9 cellular contexts compared by ENCODE assay signal in genomic region chr1:198623920-198624647, GRCh38. TPM values are rescaled to one million over a fixed set of nuclear protein-coding genes. Genes with fewer than 3 reads are reported as not detected.
DNase-seq lines count a peak whose midpoint lies in the region; ATAC-seq, FAIRE-seq and TF ChIP-seq lines count a peak whose summit lies in the region.
"Had no signal": no experiment of that assay in that cellular context is flagged by ENCODE, and none has a peak within 500 bp of the region (broad histone marks: within the 10 kb centered on the region; RNA-seq: fewer than 3 reads in every experiment).

No MANE protein-coding gene starts in this region.

- CTCF ChIA-PET in RWPE1 (lab: Yijun Ruan, JAX) = no interaction called here

- peaks cover 100% of the 10 kb centered on the region for H3K4me1 ChIP-seq in DOHH2 (ENCODE audit: control insufficient read depth, low read length)

- H4K20me1 ChIP-seq in DOHH2 (ENCODE audit: control insufficient read depth, insufficient read depth, low read depth, low read length) = no peaks in the 10 kb centered on the region

- H3K27me3 ChIP-seq in DOHH2 (ENCODE audit: control insufficient read depth, low read length) = no peaks in the 10 kb centered on the region

- no peaks in the 10 kb centered on the region for H3K9me3 ChIP-seq in DOHH2 (ENCODE audit: control insufficient read depth, insufficient read depth, low read length)

- POLR2A ChIA-PET in RWPE1 (lab: Yijun Ruan, JAX; ENCODE audit: low non-redundant PET) = no interaction called here

- intact Hi-C loops in posterior vena cava (cut with DNase I) = no loop called here

- peaks cover 65% of the 10 kb centered on the region for H3F3A ChIP-seq in DOHH2 (ENCODE audit: control insufficient read depth, insufficient read depth)

- peak overlapping the region; percentile 72 for H3K4me3 ChIP-seq in DOHH2 (ENCODE audit: low read length)

- no peak for TF ChIP-seq POLR2A in GM12892 (IDR thresholded peaks at IDR 0.05; ENCODE audit: low read depth, low read length)

- peak overlapping the region; percentile 100 for H3K27ac ChIP-seq in DOHH2 (ENCODE audit: low read depth, low read length)
- H3K27ac ChIP-seq in RWPE1 = no peak overlapping the region

- no peaks in the 10 kb centered on the region for H3K9me2 ChIP-seq in DOHH2 (replicated peaks; ENCODE audit: control insufficient read depth, low read length)

- H3K79me2 ChIP-seq in DOHH2 (ENCODE audit: control insufficient read depth, low read length) = peaks cover 27% of the 10 kb centered on the region

- H3K4me2 ChIP-seq in DOHH2 (ENCODE audit: low read length) = peak overlapping the region; percentile 96

- ATAC-seq in GM21723 (IDR thresholded peaks at IDR 0.05; ENCODE audit: unreplicated experiment) (peak; percentile 25), SK-N-SH treated with all-trans-retinoic acid at 6 μM for 48 hours (peak; percentile 79)

- DNase-seq in hepatic stellate cell (ENCODE audit: low spot score) = peak; percentile 19
- DNase-seq in posterior vena cava (ENCODE audit: low spot score) = no peak
- DNase-seq in GM12892 (ENCODE audit: insufficient read length) = no peak
- DNase-seq in NCI-H1105 treated with DMSO at 0.1 percent for 48 hours (lab: John Stamatoyannopoulos, UW) = no peak
- no peak for DNase-seq in RWPE1 (ENCODE audit: low spot score)
- DNase-seq: endodermal cell had no signal

- H3K36me3 ChIP-seq in DOHH2 (ENCODE audit: control insufficient read depth, low read length) = peaks cover 6% of the 10 kb centered on the region; the same call in 1 of the 2 replicates

- FAIRE-seq in GM12892 (lab: Jason Lieb, UNC) = no peak

- no peak for TF ChIP-seq CTCF in DOHH2 (IDR thresholded peaks at IDR 0.05; ENCODE audit: low read depth, low read length, poor library complexity, severe bottlenecking)
- TF ChIP-seq CTCF in RWPE1 (conservative IDR thresholded peaks at IDR 0.05; ENCODE audit: low read depth) = no peak

TF ChIP-seq in SK-N-SH treated with all-trans-retinoic acid at 6 μM for 48 hours, 23 proteins besides CTCF, POLR2A, EP300 and RAD21:
- TF ChIP-seq TOX (CRISPR knock-in tag; IDR thresholded peaks at IDR 0.05; ENCODE audit: borderline replicate concordance) (no peak), ZNF8 (CRISPR knock-in tag; IDR thresholded peaks at IDR 0.05) (no peak), ESRRG (CRISPR knock-in tag; IDR thresholded peaks at IDR 0.05) (no peak), ZNF70 (CRISPR knock-in tag; IDR thresholded peaks at IDR 0.05) (no peak), CSDC2 (CRISPR knock-in tag; IDR thresholded peaks at IDR 0.05) (no peak), ZFP3 (CRISPR knock-in tag; IDR thresholded peaks at IDR 0.05) (no peak), RARB (CRISPR knock-in tag; IDR thresholded peaks at IDR 0.05) (no peak), POU6F1 (CRISPR knock-in tag; IDR thresholded peaks at IDR 0.05; ENCODE audit: borderline replicate concordance, low read depth) (no peak), SNAI2 (CRISPR knock-in tag; IDR thresholded peaks at IDR 0.05) (no peak), PPARA (CRISPR knock-in tag; IDR thresholded peaks at IDR 0.05; ENCODE audit: borderline replicate concordance) (no peak), ZNF565 (CRISPR knock-in tag; conservative IDR thresholded peaks at IDR 0.05; ENCODE audit: low read depth) (no peak), GLIS3 (CRISPR knock-in tag; IDR thresholded peaks at IDR 0.05) (no peak), ZC3H10 (CRISPR knock-in tag; IDR thresholded peaks at IDR 0.05) (no peak), CREB5 (CRISPR knock-in tag; IDR thresholded peaks at IDR 0.05; ENCODE audit: low read depth) (no peak), TCF4 (CRISPR knock-in tag; IDR thresholded peaks at IDR 0.05; ENCODE audit: borderline replicate concordance) (no peak), CSRNP3 (CRISPR knock-in tag; IDR thresholded peaks at IDR 0.05) (no peak), PATZ1 (CRISPR knock-in tag; IDR thresholded peaks at IDR 0.05; ENCODE audit: borderline replicate concordance) (no peak), BACH2 (CRISPR knock-in tag; IDR thresholded peaks at IDR 0.05; ENCODE audit: borderline replicate concordance) (no peak), TSHZ2 (CRISPR knock-in tag; IDR thresholded peaks at IDR 0.05) (no peak), ZFP30 (CRISPR knock-in tag; IDR thresholded peaks at IDR 0.05) (no peak)

RNA-seq across cellular contexts. Expression of gene PTPRC, which starts 14.8 kb away (rescaled TPM):
- total RNA-seq in posterior vena cava = 10 to 100 TPM; 30.8 to 41.7 TPM
- 102 TPM for polyA plus RNA-seq in GM12892 (2012; ENCODE audit: missing spikeins)
